20 cellular contexts compared by ENCODE assay signal in the genomic region with DNA sequence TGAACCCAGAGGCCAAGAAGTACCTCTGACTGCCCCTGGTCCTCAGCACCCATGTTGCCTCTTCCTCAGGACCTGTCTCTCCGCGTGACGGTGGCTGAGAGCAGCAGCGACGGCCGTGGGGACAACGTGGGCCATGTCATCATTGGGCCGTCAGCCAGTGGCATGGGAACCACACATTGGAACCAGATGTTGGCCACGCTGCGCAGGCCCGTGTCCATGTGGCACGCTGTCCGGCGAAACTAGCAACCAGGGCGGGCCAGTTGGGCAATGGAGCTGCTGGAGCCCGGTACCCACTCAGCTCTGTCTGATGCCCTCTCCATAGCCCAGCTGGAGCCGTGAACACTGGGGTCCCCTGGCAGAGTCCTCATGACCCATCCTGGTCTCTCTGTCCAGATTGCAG. TPM values are rescaled to one million over a fixed set of nuclear protein-coding genes. Genes with fewer than 3 reads are reported as not detected.
"Had no signal": no experiment of that assay in that cellular context is flagged by ENCODE, and none has a peak within 500 bp of the region (broad histone marks: within the 10 kb centered on the region; RNA-seq: fewer than 3 reads in every experiment).

No MANE protein-coding gene starts in this region.

- H3K27ac ChIP-seq: PC-9, WERI-Rb-1 had no signal

- H3K36me3 Mint-ChIP-seq: activated naive CD4-positive, alpha-beta T cell treated with anti-CD3 and anti-CD28 coated beads, Interleukin-2, amount 10 ng/mL, durations not matched to agents 7 days and 5 days; activated naive CD8-positive, alpha-beta T cell treated with anti-CD3 and anti-CD28 coated beads for 36 hours had no signal

- H3K9me3 Mint-ChIP-seq: activated CD8-positive, alpha-beta T cell treated with anti-CD3 and anti-CD28 coated beads for 36 hours; activated naive CD4-positive, alpha-beta T cell treated with anti-CD3 and anti-CD28 coated beads, Interleukin-2, amount 10 ng/mL, durations not matched to agents 7 days and 5 days; activated naive CD8-positive, alpha-beta T cell treated with anti-CD3 and anti-CD28 coated beads for 36 hours; activated T-cell treated with anti-CD3 and anti-CD28 coated beads, Interleukin-2, amount 50 U/mL, for 72 hours; activated T-helper 2 cell treated with anti-CD3 and anti-CD28 coated beads, Interferon-gamma antibody, Interleukin-2, Interleukin-4, amounts not matched to agents 10 μg/mL and 5 μg/mL and 100 μg/mL, durations not matched to agents 14 hours and 24 hours and 36 hours had no signal

- H3K4me1 Mint-ChIP-seq: activated naive CD4-positive, alpha-beta T cell treated with anti-CD3 and anti-CD28 coated beads, Interleukin-2, amount 10 ng/mL, durations not matched to agents 7 days and 5 days; activated naive CD8-positive, alpha-beta T cell treated with anti-CD3 and anti-CD28 coated beads for 36 hours had no signal

- H2AFZ ChIP-seq: PC-9 had no signal

- H3K4me2 ChIP-seq: PC-9 had no signal

- H3K27ac Mint-ChIP-seq: activated CD8-positive, alpha-beta T cell treated with anti-CD3 and anti-CD28 coated beads for 36 hours; activated naive CD4-positive, alpha-beta T cell treated with anti-CD3 and anti-CD28 coated beads, Interleukin-2, amount 10 ng/mL, durations not matched to agents 7 days and 5 days; activated naive CD8-positive, alpha-beta T cell treated with anti-CD3 and anti-CD28 coated beads for 36 hours; activated T-cell treated with anti-CD3 and anti-CD28 coated beads, Interleukin-2, amount 50 U/mL, for 72 hours; activated T-helper 2 cell treated with anti-CD3 and anti-CD28 coated beads, Interferon-gamma antibody, Interleukin-2, Interleukin-4, amounts not matched to agents 10 μg/mL and 5 μg/mL and 100 μg/mL, durations not matched to agents 14 hours and 24 hours and 36 hours had no signal

- H3K4me3 Mint-ChIP-seq: activated CD8-positive, alpha-beta T cell treated with anti-CD3 and anti-CD28 coated beads for 36 hours; activated naive CD4-positive, alpha-beta T cell treated with anti-CD3 and anti-CD28 coated beads, Interleukin-2, amount 10 ng/mL, durations not matched to agents 7 days and 5 days; activated naive CD8-positive, alpha-beta T cell treated with anti-CD3 and anti-CD28 coated beads for 36 hours; activated T-cell treated with anti-CD3 and anti-CD28 coated beads, Interleukin-2, amount 50 U/mL, for 72 hours had no signal

- DNase-seq: activated CD4-positive, alpha-beta T cell treated with anti-CD3 and anti-CD28 coated beads for 4 hours; activated CD8-positive, alpha-beta memory T cell treated with anti-CD3 and anti-CD28 coated beads, Interleukin-2, amount 50 U/mL, for 4 hours; activated CD8-positive, alpha-beta T cell treated with anti-CD3 and anti-CD28 coated beads for 36 hours; activated gamma-delta T cell treated with Interleukin-2 at 50 U/mL for 16 hours; activated naive CD4-positive, alpha-beta T cell treated with anti-CD3 and anti-CD28 coated beads, Interleukin-2, amount 10 ng/mL, durations not matched to agents 7 days and 5 days; activated naive CD8-positive, alpha-beta T cell treated with anti-CD3 and anti-CD28 coated beads for 36 hours; activated T-cell treated with anti-CD3 and anti-CD28 coated beads, Interleukin-2, amount 50 U/mL, for 72 hours; Kasumi-1; NCI-H1048; NCI-H146; NCI-H187 treated with DMSO at 0.1 percent for 48 hours; NCI-H2081 treated with DMSO at 0.1 percent for 48 hours; NCI-H446; NCI-H524; PC-9; SIG-M5; T-helper 1 cell; WERI-Rb-1 had no signal

- H3K4me3 ChIP-seq: PC-9 had no signal

- H3K36me3 ChIP-seq: WERI-Rb-1 had no signal

RNA-seq across cellular contexts. Expression of a gene that starts 8.1 kb away (rescaled TPM):
- total RNA-seq: T-helper 2 cell treated with Interferon-gamma antibody and Interleukin-4, amounts not matched to agents 100 ng/mL and 5 ng/mL, for 36 hours had no signal

RNA-seq across cellular contexts. Expression of a gene that starts 25.6 kb away (rescaled TPM):
- total RNA-seq: activated CD8-positive, alpha-beta T cell treated with anti-CD3 and anti-CD28 coated beads for 36 hours; activated naive CD8-positive, alpha-beta T cell treated with anti-CD3 and anti-CD28 coated beads for 36 hours; activated T-cell treated with anti-CD3 and anti-CD28 coated beads, Interleukin-2, amount 50 U/mL, for 72 hours; activated T-helper 2 cell treated with anti-CD3 and anti-CD28 coated beads, Interferon-gamma antibody, Interleukin-2, Interleukin-4, amounts not matched to agents 10 μg/mL and 5 μg/mL and 100 μg/mL, durations not matched to agents 14 hours and 24 hours and 36 hours; T-helper 2 cell treated with Interferon-gamma antibody and Interleukin-4, amounts not matched to agents 100 ng/mL and 5 ng/mL, for 36 hours had no signal
